In genomic region chr19:3433805-3434540, GRCh38 we compare ENCODE assay signal across 2 cellular contexts.
TF ChIP-seq lines count a peak whose summit lies in the region.

No MANE protein-coding gene starts in this region.

TF ChIP-seq in GM23338, 12 proteins besides CTCF, POLR2A, EP300 and RAD21 (continued from another document):
- TF ChIP-seq, protein P1, sequence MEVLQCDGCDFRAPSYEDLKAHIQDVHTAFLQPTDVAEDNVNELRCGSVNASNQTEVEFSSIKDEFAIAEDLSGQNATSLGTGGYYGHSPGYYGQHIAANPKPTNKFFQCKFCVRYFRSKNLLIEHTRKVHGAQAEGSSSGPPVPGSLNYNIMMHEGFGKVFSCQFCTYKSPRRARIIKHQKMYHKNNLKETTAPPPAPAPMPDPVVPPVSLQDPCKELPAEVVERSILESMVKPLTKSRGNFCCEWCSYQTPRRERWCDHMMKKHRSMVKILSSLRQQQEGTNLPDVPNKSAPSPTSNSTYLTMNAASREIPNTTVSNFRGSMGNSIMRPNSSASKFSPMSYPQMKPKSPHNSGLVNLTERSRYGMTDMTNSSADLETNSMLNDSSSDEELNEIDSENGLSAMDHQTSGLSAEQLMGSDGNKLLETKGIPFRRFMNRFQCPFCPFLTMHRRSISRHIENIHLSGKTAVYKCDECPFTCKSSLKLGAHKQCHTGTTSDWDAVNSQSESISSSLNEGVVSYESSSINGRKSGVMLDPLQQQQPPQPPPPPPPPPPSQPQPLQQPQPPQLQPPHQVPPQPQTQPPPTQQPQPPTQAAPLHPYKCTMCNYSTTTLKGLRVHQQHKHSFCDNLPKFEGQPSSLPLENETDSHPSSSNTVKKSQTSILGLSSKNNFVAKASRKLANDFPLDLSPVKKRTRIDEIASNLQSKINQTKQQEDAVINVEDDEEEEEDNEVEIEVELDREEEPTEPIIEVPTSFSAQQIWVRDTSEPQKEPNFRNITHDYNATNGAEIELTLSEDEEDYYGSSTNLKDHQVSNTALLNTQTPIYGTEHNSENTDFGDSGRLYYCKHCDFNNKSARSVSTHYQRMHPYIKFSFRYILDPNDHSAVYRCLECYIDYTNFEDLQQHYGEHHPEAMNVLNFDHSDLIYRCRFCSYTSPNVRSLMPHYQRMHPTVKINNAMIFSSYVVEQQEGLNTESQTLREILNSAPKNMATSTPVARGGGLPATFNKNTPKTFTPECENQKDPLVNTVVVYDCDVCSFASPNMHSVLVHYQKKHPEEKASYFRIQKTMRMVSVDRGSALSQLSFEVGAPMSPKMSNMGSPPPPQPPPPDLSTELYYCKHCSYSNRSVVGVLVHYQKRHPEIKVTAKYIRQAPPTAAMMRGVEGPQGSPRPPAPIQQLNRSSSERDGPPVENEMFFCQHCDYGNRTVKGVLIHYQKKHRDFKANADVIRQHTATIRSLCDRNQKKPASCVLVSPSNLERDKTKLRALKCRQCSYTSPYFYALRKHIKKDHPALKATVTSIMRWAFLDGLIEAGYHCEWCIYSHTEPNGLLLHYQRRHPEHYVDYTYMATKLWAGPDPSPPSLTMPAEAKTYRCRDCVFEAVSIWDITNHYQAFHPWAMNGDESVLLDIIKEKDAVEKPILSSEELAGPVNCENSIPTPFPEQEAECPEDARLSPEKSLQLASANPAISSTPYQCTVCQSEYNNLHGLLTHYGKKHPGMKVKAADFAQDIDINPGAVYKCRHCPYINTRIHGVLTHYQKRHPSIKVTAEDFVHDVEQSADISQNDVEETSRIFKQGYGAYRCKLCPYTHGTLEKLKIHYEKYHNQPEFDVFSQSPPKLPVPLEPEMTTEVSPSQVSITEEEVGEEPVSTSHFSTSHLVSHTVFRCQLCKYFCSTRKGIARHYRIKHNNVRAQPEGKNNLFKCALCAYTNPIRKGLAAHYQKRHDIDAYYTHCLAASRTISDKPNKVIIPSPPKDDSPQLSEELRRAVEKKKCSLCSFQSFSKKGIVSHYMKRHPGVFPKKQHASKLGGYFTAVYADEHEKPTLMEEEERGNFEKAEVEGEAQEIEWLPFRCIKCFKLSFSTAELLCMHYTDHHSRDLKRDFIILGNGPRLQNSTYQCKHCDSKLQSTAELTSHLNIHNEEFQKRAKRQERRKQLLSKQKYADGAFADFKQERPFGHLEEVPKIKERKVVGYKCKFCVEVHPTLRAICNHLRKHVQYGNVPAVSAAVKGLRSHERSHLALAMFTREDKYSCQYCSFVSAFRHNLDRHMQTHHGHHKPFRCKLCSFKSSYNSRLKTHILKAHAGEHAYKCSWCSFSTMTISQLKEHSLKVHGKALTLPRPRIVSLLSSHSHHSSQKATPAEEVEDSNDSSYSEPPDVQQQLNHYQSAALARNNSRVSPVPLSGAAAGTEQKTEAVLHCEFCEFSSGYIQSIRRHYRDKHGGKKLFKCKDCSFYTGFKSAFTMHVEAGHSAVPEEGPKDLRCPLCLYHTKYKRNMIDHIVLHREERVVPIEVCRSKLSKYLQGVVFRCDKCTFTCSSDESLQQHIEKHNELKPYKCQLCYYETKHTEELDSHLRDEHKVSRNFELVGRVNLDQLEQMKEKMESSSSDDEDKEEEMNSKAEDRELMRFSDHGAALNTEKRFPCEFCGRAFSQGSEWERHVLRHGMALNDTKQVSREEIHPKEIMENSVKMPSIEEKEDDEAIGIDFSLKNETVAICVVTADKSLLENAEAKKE (CRISPR knock-in tag; IDR thresholded peaks at IDR 0.05) = no peak
- TF ChIP-seq POLR2AphosphoS5 (IDR thresholded peaks at IDR 0.05; ENCODE audit: low read depth) (no peak), EZH2 (IDR thresholded peaks at IDR 0.05; ENCODE audit: low read depth, unreplicated experiment) (no peak), REST (IDR thresholded peaks at IDR 0.05; ENCODE audit: unreplicated experiment) (no peak), JUNB (IDR thresholded peaks at IDR 0.05; ENCODE audit: unreplicated experiment) (no peak), CREB1 (CRISPR knock-in tag; IDR thresholded peaks at IDR 0.05; ENCODE audit: low read depth) (no peak)
- TF ChIP-seq, protein P2, sequence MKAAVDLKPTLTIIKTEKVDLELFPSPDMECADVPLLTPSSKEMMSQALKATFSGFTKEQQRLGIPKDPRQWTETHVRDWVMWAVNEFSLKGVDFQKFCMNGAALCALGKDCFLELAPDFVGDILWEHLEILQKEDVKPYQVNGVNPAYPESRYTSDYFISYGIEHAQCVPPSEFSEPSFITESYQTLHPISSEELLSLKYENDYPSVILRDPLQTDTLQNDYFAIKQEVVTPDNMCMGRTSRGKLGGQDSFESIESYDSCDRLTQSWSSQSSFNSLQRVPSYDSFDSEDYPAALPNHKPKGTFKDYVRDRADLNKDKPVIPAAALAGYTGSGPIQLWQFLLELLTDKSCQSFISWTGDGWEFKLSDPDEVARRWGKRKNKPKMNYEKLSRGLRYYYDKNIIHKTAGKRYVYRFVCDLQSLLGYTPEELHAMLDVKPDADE (IDR thresholded peaks at IDR 0.05) = no peak

TF ChIP-seq in WTC11, 78 proteins besides CTCF, POLR2A, EP300 and RAD21 (continued from another document):
- TF ChIP-seq PREB (CRISPR knock-in tag; IDR thresholded peaks at IDR 0.05; ENCODE audit: borderline replicate concordance) = no peak
